ENCODE assay signal across 9 cellular contexts in genomic region chrX:1661048-1661921, GRCh38. TPM values are rescaled to one million over a fixed set of nuclear protein-coding genes. Genes with fewer than 3 reads are reported as not detected.
DNase-seq lines count a peak whose midpoint lies in the region; ATAC-seq lines count a peak whose summit lies in the region.
"Had no signal": no experiment of that assay in that cellular context is flagged by ENCODE, and none has a peak within 500 bp of the region (broad histone marks: within the 10 kb centered on the region; RNA-seq: fewer than 3 reads in every experiment).

No MANE protein-coding gene starts in this region.

- H3K36me3 Mint-ChIP-seq in activated CD8-positive, alpha-beta T cell treated with anti-CD3 and anti-CD28 coated beads, Interleukin-2, amount 10 ng/mL, durations not matched to agents 7 days and 5 days (ENCODE audit: low read depth): peaks cover 58% of the 10 kb centered on the region

- 73% methylated on average over 16 of the region's 16 CpGs for WGBS in right cardiac atrium

- H3K4me1 ChIP-seq in right cardiac atrium (ENCODE audit: control insufficient read depth, insufficient read depth, low read length): no peaks in the 10 kb centered on the region

- no peaks in the 10 kb centered on the region for H3K27me3 Mint-ChIP-seq in activated CD8-positive, alpha-beta T cell treated with anti-CD3 and anti-CD28 coated beads, Interleukin-2, amount 10 ng/mL, durations not matched to agents 7 days and 5 days (ENCODE audit: low read depth)

- ATAC-seq in HG03558 (IDR thresholded peaks at IDR 0.05; ENCODE audit: extremely low read depth, unreplicated experiment) (peak; percentile 61), right cardiac atrium (peak; percentile 65 to 67)
- ATAC-seq in activated CD8-positive, alpha-beta T cell treated with anti-CD3 and anti-CD28 coated beads, Interleukin-2, amount 10 ng/mL, durations not matched to agents 7 days and 5 days: peak; percentile 94

- peaks cover 59% of the 10 kb centered on the region for H3K4me1 Mint-ChIP-seq in activated CD8-positive, alpha-beta T cell treated with anti-CD3 and anti-CD28 coated beads, Interleukin-2, amount 10 ng/mL, durations not matched to agents 7 days and 5 days (ENCODE audit: low read depth)

- peak overlapping the region; percentile 89 for H3K4me3 Mint-ChIP-seq in activated CD8-positive, alpha-beta T cell treated with anti-CD3 and anti-CD28 coated beads, Interleukin-2, amount 10 ng/mL, durations not matched to agents 7 days and 5 days

- no peaks in the 10 kb centered on the region for H3K9me3 Mint-ChIP-seq in activated CD8-positive, alpha-beta T cell treated with anti-CD3 and anti-CD28 coated beads, Interleukin-2, amount 10 ng/mL, durations not matched to agents 7 days and 5 days (ENCODE audit: insufficient read depth)

- peaks cover 2% of the 10 kb centered on the region for H3K9me3 ChIP-seq in right cardiac atrium (ENCODE audit: control insufficient read depth, low read length)

- no peak overlapping the region for H3K4me3 ChIP-seq in right cardiac atrium (ENCODE audit: low read length)

- intact Hi-C loops in right cardiac atrium (cut with DNase I): no loop called here

- POLR2A ChIA-PET in activated CD8-positive, alpha-beta T cell treated with anti-CD3 and anti-CD28 coated beads, Interleukin-2, amount 10 ng/mL, durations not matched to agents 7 days and 5 days (lab: Charles Lee): no interaction called here

- no peak overlapping the region for H3K27ac ChIP-seq in right cardiac atrium (ENCODE audit: low read length)

- no peaks in the 10 kb centered on the region for H3K27me3 ChIP-seq in right cardiac atrium (ENCODE audit: control insufficient read depth, insufficient read depth)

- CTCF ChIA-PET in activated CD8-positive, alpha-beta T cell treated with anti-CD3 and anti-CD28 coated beads, Interleukin-2, amount 10 ng/mL, durations not matched to agents 7 days and 5 days (lab: Charles Lee): no interaction called here

- H3K27ac Mint-ChIP-seq in activated CD8-positive, alpha-beta T cell treated with anti-CD3 and anti-CD28 coated beads, Interleukin-2, amount 10 ng/mL, durations not matched to agents 7 days and 5 days: peak overlapping the region; percentile 98

- DNase-seq in NCI-H524 (lab: John Stamatoyannopoulos, UW) (peak; percentile 32 to 56), NCI-H524 treated with DMSO at 0.1 percent for 48 hours (lab: John Stamatoyannopoulos, UW) (no peak), right cardiac atrium (peak; percentile 43 to 74 (median 66)), T1000 (lab: John Stamatoyannopoulos, UW) (no peak), NCI-H1417 treated with DMSO at 0.1 percent for 48 hours (lab: John Stamatoyannopoulos, UW) (no peak)
- peak; percentile 98 for DNase-seq in activated CD8-positive, alpha-beta T cell treated with anti-CD3 and anti-CD28 coated beads, Interleukin-2, amount 10 ng/mL, durations not matched to agents 7 days and 5 days
- peak in 2 of 3 experiments; percentile 82 to 90 for DNase-seq in stimulated activated CD4-positive, alpha-beta T cell treated with anti-CD3 and anti-CD28 coated beads, TNF-alpha, amount 100 ng/mL, for 24 hours (ENCODE audit: low read depth in 3 of 3)

RNA-seq across cellular contexts. Expression of gene ASMT, which starts 46.4 kb away (rescaled TPM):
- total RNA-seq in activated CD8-positive, alpha-beta T cell treated with anti-CD3 and anti-CD28 coated beads, Interleukin-2, amount 10 ng/mL, durations not matched to agents 7 days and 5 days: under 1 TPM in 1 of 2 experiments, not detected in 1; 0.29 TPM
- not detected for total RNA-seq in right cardiac atrium
- not detected for polyA plus RNA-seq in right cardiac atrium
- polyA plus RNA-seq: AG04450 had no signal

Comparison
In these comparisons a context has a peak if more than half of its experiments do, and no peak if none do; other contexts are left out.
1. DNase-seq: peak in NCI-H524 (2 of 2), activated CD8-positive, alpha-beta T cell treated with anti-CD3 and anti-CD28 coated beads, Interleukin-2, amount 10 ng/mL, durations not matched to agents 7 days and 5 days (single experiment), right cardiac atrium (3 of 3) and stimulated activated CD4-positive, alpha-beta T cell treated with anti-CD3 and anti-CD28 coated beads, TNF-alpha, amount 100 ng/mL, for 24 hours (2 of 3); none in NCI-H524 treated with DMSO at 0.1 percent for 48 hours (single experiment), T1000 (single experiment) and NCI-H1417 treated with DMSO at 0.1 percent for 48 hours (single experiment).
2. Peak in every context shown above with its lines, with median percentiles within 50 percentile points of each other: ATAC-seq.